ENCODE assay signal across 28 cellular contexts in genomic region chr20:40856653-40857052, GRCh38.
"Had no signal": no experiment of that assay in that cellular context is flagged by ENCODE, and none has a peak within 500 bp of the region (broad histone marks: within the 10 kb centered on the region; RNA-seq: fewer than 3 reads in every experiment).

No MANE protein-coding gene starts in this region.

- H3K9me3 ChIP-seq: neutrophil, pancreas, psoas muscle, spleen, stomach, thoracic aorta, thyroid gland, tibial nerve, upper lobe of left lung, vagina had no signal

- H3K27me3 Mint-ChIP-seq: naive thymus-derived CD4-positive, alpha-beta T cell had no signal

- H3K27me3 ChIP-seq: neutrophil, pancreas, stomach, thyroid gland, tibial nerve, upper lobe of left lung, vagina had no signal

- H3K27ac Mint-ChIP-seq: naive thymus-derived CD4-positive, alpha-beta T cell; natural killer cell; nephron; progenitor cell of endocrine pancreas; stimulated activated naive B cell treated with anti-CD40 and anti-IgM and Interleukin-4, amounts not matched to agents 10 μg/mL and 1 μg/mL and 100 μg/mL, for 72 hours had no signal

- H3K27ac ChIP-seq: neutrophil, pancreas, psoas muscle, skin epidermis, spleen, stomach, thoracic aorta, thyroid gland, tibial nerve, upper lobe of left lung, vagina had no signal

- H3K4me1 Mint-ChIP-seq: stimulated activated naive B cell treated with anti-CD40 and anti-IgM and Interleukin-4, amounts not matched to agents 10 μg/mL and 1 μg/mL and 100 μg/mL, for 72 hours had no signal

- H3K4me1 ChIP-seq: pancreas, stomach, thyroid gland, tibial nerve, upper lobe of left lung, vagina had no signal

- DNase-seq: naive thymus-derived CD4-positive, alpha-beta T cell; natural killer cell; nucleus accumbens; pancreas; psoas muscle; right cardiac atrium; spleen; stimulated activated CD4-positive, alpha-beta T cell treated with anti-CD3 and anti-CD28 coated beads, Interleukin-12 subunit alpha, Interleukin-12 subunit beta, amount 100 ng/mL, for 4 hours; stimulated activated CD4-positive, alpha-beta T cell treated with anti-CD3 and anti-CD28 coated beads, Interleukin-1b, Interleukin-23, amount 100 ng/mL, for 48 hours; stimulated activated CD4-positive, alpha-beta T cell treated with anti-CD3 and anti-CD28 coated beads, Interleukin-4, amount 100 ng/mL, for 1 hour; stimulated activated CD4-positive, alpha-beta T cell treated with anti-CD3 and anti-CD28 coated beads, Interleukin-4, amount 100 ng/mL, for 4 hours; stimulated activated CD8-positive, alpha-beta memory T cell treated with anti-CD3 and anti-CD28 coated beads, Interleukin-4, amount 100 ng/mL, for 48 hours; stimulated activated naive B cell treated with anti-CD40 and anti-IgM and Interleukin-4, amounts not matched to agents 10 μg/mL and 1 μg/mL and 100 μg/mL, for 72 hours; stimulated activated naive CD4-positive, alpha-beta T cell treated with Interleukin-2 at 50 U/mL for 16 hours; stomach; thyroid gland; trophoblast cell; upper lobe of left lung had no signal

- H3K9me3 Mint-ChIP-seq: natural killer cell; nephron; stimulated activated naive B cell treated with anti-CD40 and anti-IgM and Interleukin-4, amounts not matched to agents 10 μg/mL and 1 μg/mL and 100 μg/mL, for 72 hours had no signal

- H3K36me3 Mint-ChIP-seq: naive thymus-derived CD4-positive, alpha-beta T cell; natural killer cell; stimulated activated naive B cell treated with anti-CD40 and anti-IgM and Interleukin-4, amounts not matched to agents 10 μg/mL and 1 μg/mL and 100 μg/mL, for 72 hours had no signal

- H3K4me3 Mint-ChIP-seq: naive thymus-derived CD4-positive, alpha-beta T cell; natural killer cell; nephron; stimulated activated naive B cell treated with anti-CD40 and anti-IgM and Interleukin-4, amounts not matched to agents 10 μg/mL and 1 μg/mL and 100 μg/mL, for 72 hours had no signal

- H3K4me3 ChIP-seq: pancreas, psoas muscle, skin epidermis, smooth muscle cell, spleen, stomach, thoracic aorta, thyroid gland, tibial nerve, upper lobe of left lung, vagina had no signal

- H3K4me2 ChIP-seq: smooth muscle cell had no signal

- ATAC-seq: naive thymus-derived CD4-positive, alpha-beta T cell; natural killer cell; pancreas; psoas muscle; right cardiac atrium; sciatic nerve; stimulated activated naive B cell treated with anti-CD40 and anti-IgM and Interleukin-4, amounts not matched to agents 10 μg/mL and 1 μg/mL and 100 μg/mL, for 72 hours had no signal

- FAIRE-seq: pancreas, urothelium cell line had no signal

- H3K36me3 ChIP-seq: neutrophil, pancreas, spleen, stomach, thoracic aorta, thyroid gland, tibial nerve, upper lobe of left lung, vagina had no signal
